Comparison of ENCODE assay signal across 22 cellular contexts in genomic region chr7:28350610-28351009, GRCh38.
"Had no signal": no experiment of that assay in that cellular context is flagged by ENCODE, and none has a peak within 500 bp of the region (broad histone marks: within the 10 kb centered on the region; RNA-seq: fewer than 3 reads in every experiment).

No MANE protein-coding gene starts in this region.

- H3K27ac Mint-ChIP-seq: IgD-negative memory B cell had no signal

- DNase-seq: Kasumi-1, MM.1S, MV-4-11, NCI-H1048, NCI-H1105, NCI-H1417, NCI-H1436 treated with DMSO at 0.1 percent for 48 hours, NCI-H1694, NCI-H187 treated with DMSO at 0.1 percent for 48 hours, NCI-H2029 treated with DMSO at 0.1 percent for 48 hours, NCI-H2171 treated with DMSO at 0.1 percent for 48 hours, NCI-H345, NCI-H524, NCI-H526 treated with DMSO at 0.1 percent for 48 hours, NCI-H748 treated with DMSO at 0.1 percent for 48 hours, SHP77 had no signal

- ATAC-seq: K562, Panc1 had no signal

- H3K4me1 Mint-ChIP-seq: IgD-negative memory B cell had no signal

- H3K27ac ChIP-seq: HL-60, KMS-11, RWPE1 had no signal

- H3K9me3 Mint-ChIP-seq: IgD-negative memory B cell had no signal

- H3K4me3 ChIP-seq: K562 had no signal

- H3K4me3 Mint-ChIP-seq: IgD-negative memory B cell had no signal

- H3K4me2 ChIP-seq: KMS-11 had no signal

- H3K36me3 Mint-ChIP-seq: IgD-negative memory B cell had no signal
